ENCODE assay signal across 23 cellular contexts in the genomic region with DNA sequence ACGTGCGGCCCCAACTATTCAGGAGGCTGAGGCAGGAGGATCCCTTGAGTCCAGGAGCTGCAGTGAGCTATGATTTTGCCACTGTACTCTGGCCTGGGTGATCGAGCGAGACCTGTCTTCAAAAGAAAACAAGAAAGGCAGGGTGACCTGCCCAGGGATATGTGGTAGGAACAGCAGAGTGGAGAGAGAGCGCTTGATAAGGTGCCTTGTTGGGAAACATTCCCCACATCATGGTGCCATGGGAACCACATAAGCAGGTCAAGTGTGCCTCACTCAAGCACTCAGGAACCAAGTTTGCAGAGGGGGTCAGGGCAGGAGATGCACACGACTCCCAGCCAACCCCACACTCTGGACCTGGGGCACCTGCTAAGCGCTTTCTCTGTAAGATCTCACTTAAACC. TPM values are rescaled to one million over a fixed set of nuclear protein-coding genes. Genes with fewer than 3 reads are reported as not detected.
DNase-seq lines count a peak whose midpoint lies in the region; ATAC-seq and TF ChIP-seq lines count a peak whose summit lies in the region.
"Had no signal": no experiment of that assay in that cellular context is flagged by ENCODE, and none has a peak within 500 bp of the region (broad histone marks: within the 10 kb centered on the region; RNA-seq: fewer than 3 reads in every experiment).

No MANE protein-coding gene starts in this region.

- H3K9me3 Mint-ChIP-seq in MCF 10A (ENCODE audit: unreplicated experiment), result no peaks in the 10 kb centered on the region
- no peaks in the 10 kb centered on the region for H3K9me3 Mint-ChIP-seq in progenitor cell of endocrine pancreas (ENCODE audit: low read depth)
- H3K9me3 Mint-ChIP-seq: CD14-positive monocyte; CD4-positive, alpha-beta T cell; CD8-positive, alpha-beta memory T cell had no signal

- ATAC-seq in left ventricle myocardium superior (peak; percentile 14), left cardiac atrium (no peak), upper lobe of right lung (peak; percentile 43), HG02938 (IDR thresholded peaks at IDR 0.05; ENCODE audit: unreplicated experiment) (no peak), GM21576 (IDR thresholded peaks at IDR 0.05; ENCODE audit: unreplicated experiment) (no peak)
- ATAC-seq: A549 had no signal

- H3K4me3 ChIP-seq in breast epithelium (no peak overlapping the region), upper lobe of right lung (no peak overlapping the region)
- H3K4me3 ChIP-seq: A549; BLaER1 treated with 17β-estradiol and CSF1 and Interleukin-3, amounts not matched to agents 10 nM and 100 nM had no signal

- CTCF ChIA-PET in MCF 10A (lab: Yijun Ruan, JAX), result no interaction called here

- no peak overlapping the region for H3K4me3 Mint-ChIP-seq in MCF 10A (ENCODE audit: unreplicated experiment)
- no peak overlapping the region for H3K4me3 Mint-ChIP-seq in progenitor cell of endocrine pancreas (ENCODE audit: low read depth)
- H3K4me3 Mint-ChIP-seq: CD14-positive monocyte; CD4-positive, alpha-beta T cell had no signal

- no peaks in the 10 kb centered on the region for H3K36me3 ChIP-seq in breast epithelium
- no peaks in the 10 kb centered on the region for H3K36me3 ChIP-seq in upper lobe of right lung
- H3K36me3 ChIP-seq: BE2C; BLaER1 treated with 17β-estradiol and CSF1 and Interleukin-3, amounts not matched to agents 10 nM and 100 nM had no signal

- H3K27me3 ChIP-seq in breast epithelium, result no peaks in the 10 kb centered on the region
- no peaks in the 10 kb centered on the region for H3K27me3 ChIP-seq in upper lobe of right lung
- H3K27me3 ChIP-seq: BE2C; BLaER1 treated with 17β-estradiol and CSF1 and Interleukin-3, amounts not matched to agents 10 nM and 100 nM had no signal

- H3K27ac ChIP-seq in breast epithelium, result no peak overlapping the region
- no peak overlapping the region for H3K27ac ChIP-seq in upper lobe of right lung
- H3K27ac ChIP-seq: A549; BLaER1 treated with 17β-estradiol and CSF1 and Interleukin-3, amounts not matched to agents 10 nM and 100 nM had no signal

- intact Hi-C loops in MCF 10A (cut with micrococcal nuclease) (no loop called here), breast epithelium (cut with DNase I; ENCODE audit: low total_unique reads) (no loop called here), left ventricle myocardium superior (cut with micrococcal nuclease) (no loop called here), left cardiac atrium (cut with DNase I) (no loop called here), upper lobe of right lung (cut with DNase I) (no loop called here)

- POLR2A ChIA-PET in MCF 10A (lab: Yijun Ruan, JAX), result no interaction called here

- DNase-seq in MCF 10A (ENCODE audit: unreplicated experiment) (no peak), breast epithelium (ENCODE audit: low spot score in 2 of 2) (no peak), left ventricle myocardium superior (no peak), left cardiac atrium (no peak), progenitor cell of endocrine pancreas (ENCODE audit: low spot score, unreplicated experiment) (no peak), upper lobe of right lung (no peak)
- DNase-seq: 8988T; ACHN; AML-193; BE2C; CD4-positive, alpha-beta T cell; CD8-positive, alpha-beta memory T cell; DMS 273 treated with DMSO at 0.1 percent for 48 hours; DMS79; EL; GF-D8; GOT3; HCEC 1CT had no signal

- no peaks in the 10 kb centered on the region for H3K36me3 Mint-ChIP-seq in MCF 10A (ENCODE audit: insufficient read depth, unreplicated experiment)
- peaks cover 3% of the 10 kb centered on the region for H3K36me3 Mint-ChIP-seq in progenitor cell of endocrine pancreas (ENCODE audit: insufficient read depth)

- H3K4me1 ChIP-seq in breast epithelium, result no peaks in the 10 kb centered on the region
- H3K4me1 ChIP-seq in upper lobe of right lung, result no peaks in the 10 kb centered on the region
- H3K4me1 ChIP-seq: BE2C; BLaER1 treated with 17β-estradiol and CSF1 and Interleukin-3, amounts not matched to agents 10 nM and 100 nM had no signal

- H3K9me3 ChIP-seq in breast epithelium (no peaks in the 10 kb centered on the region), upper lobe of right lung (no peaks in the 10 kb centered on the region)
- H3K9me3 ChIP-seq: A549; BE2C; BLaER1 treated with 17β-estradiol and CSF1 and Interleukin-3, amounts not matched to agents 10 nM and 100 nM had no signal

- H3K27me3 Mint-ChIP-seq in MCF 10A (ENCODE audit: insufficient read depth, unreplicated experiment) (no peaks in the 10 kb centered on the region), progenitor cell of endocrine pancreas (no peaks in the 10 kb centered on the region)
- H3K27me3 Mint-ChIP-seq: CD4-positive, alpha-beta T cell had no signal

- peak overlapping the region; percentile 50 for H3K27ac Mint-ChIP-seq in MCF 10A (ENCODE audit: low read depth, unreplicated experiment)
- peak overlapping the region; percentile 78 for H3K27ac Mint-ChIP-seq in progenitor cell of endocrine pancreas
- H3K27ac Mint-ChIP-seq: CD14-positive monocyte; CD4-positive, alpha-beta T cell; CD8-positive, alpha-beta memory T cell had no signal

- no peak for TF ChIP-seq POLR2A in breast epithelium (IDR thresholded peaks at IDR 0.05)

- TF ChIP-seq CTCF in MCF 10A (IDR thresholded peaks at IDR 0.05; ENCODE audit: unreplicated experiment) (no peak), breast epithelium (IDR thresholded peaks at IDR 0.05) (no peak), progenitor cell of endocrine pancreas (IDR thresholded peaks at IDR 0.05; ENCODE audit: unreplicated experiment) (no peak), upper lobe of right lung (IDR thresholded peaks at IDR 0.05) (no peak)

- H3K4me1 Mint-ChIP-seq in MCF 10A (ENCODE audit: insufficient read depth, unreplicated experiment) (no peaks in the 10 kb centered on the region), progenitor cell of endocrine pancreas (ENCODE audit: low read depth) (peaks cover 1% of the 10 kb centered on the region)
- H3K4me1 Mint-ChIP-seq: CD14-positive monocyte had no signal

- BruUV-seq in MCF 10A (replicated peaks; lab: Mats Ljungman, UMichigan), result no TSS peak

RNA-seq across cellular contexts. Expression of a gene that starts 37.3 kb away (rescaled TPM):
- total RNA-seq in MCF 10A (2022) (0.74 TPM in 1 of 2 replicates, not detected in the other), breast epithelium (1 to 10 TPM in 1 of 3 donors, under 1 TPM in 2; 0.32 to 1.2 (median 0.66) TPM), left ventricle myocardium superior (not detected), left cardiac atrium (under 1 TPM in 1 of 2 donors, not detected in 1; 0.94 TPM), progenitor cell of endocrine pancreas (not detected in 2 replicates), upper lobe of right lung (1.4 TPM)

RNA-seq across cellular contexts. Expression of a gene that starts 50.5 kb away (rescaled TPM):
- not detected in 2 replicates for total RNA-seq in MCF 10A (2022)
- total RNA-seq in breast epithelium, result not detected
- not detected for total RNA-seq in left ventricle myocardium superior
- not detected for total RNA-seq in left cardiac atrium
- not detected in 2 replicates for total RNA-seq in progenitor cell of endocrine pancreas
- not detected for total RNA-seq in upper lobe of right lung
- total RNA-seq: CD4-positive, alpha-beta T cell; CD8-positive, alpha-beta memory T cell had no signal

Comparison
In these comparisons a context has a peak if more than half of its experiments do, and no peak if none do; other contexts are left out.
1. ATAC-seq: peak in left ventricle myocardium superior (single experiment) and upper lobe of right lung (single experiment); none in left cardiac atrium (0 of 2), HG02938 (single experiment) and GM21576 (single experiment).